Comparison of ENCODE assay signal across 2 cellular contexts in genomic region chr7:116317907-116318306, GRCh38.
TF ChIP-seq lines count a peak whose summit lies in the region.

No MANE protein-coding gene starts in this region.

TF ChIP-seq in HCT116, 20 proteins besides CTCF, POLR2A, EP300 and RAD21 (continued from another document):
- TF ChIP-seq MAX (IDR thresholded peaks at IDR 0.05) (no peak), ZFX (IDR thresholded peaks at IDR 0.05) (no peak), SP1 (IDR thresholded peaks at IDR 0.05; ENCODE audit: low read depth) (no peak), ZNF274 (IDR thresholded peaks at IDR 0.05; ENCODE audit: low read depth, low read length) (no peak), YY1 (IDR thresholded peaks at IDR 0.05; ENCODE audit: extremely low read depth, insufficient replicate concordance, low read depth, low read length) (no peak), TCF7L2 (IDR thresholded peaks at IDR 0.05; ENCODE audit: borderline replicate concordance, extremely low read depth, insufficient read depth, insufficient read length) (no peak), SRF (IDR thresholded peaks at IDR 0.05; ENCODE audit: low read depth) (no peak), FOSL1 (IDR thresholded peaks at IDR 0.05; ENCODE audit: low read depth) (no peak), REST (IDR thresholded peaks at IDR 0.05; ENCODE audit: low read depth) (no peak), ELF1 (IDR thresholded peaks at IDR 0.05; ENCODE audit: borderline replicate concordance, low read depth) (no peak), JUND (IDR thresholded peaks at IDR 0.05) (no peak), SIN3A (IDR thresholded peaks at IDR 0.05; ENCODE audit: low read depth) (no peak), EZH2phosphoT487 (IDR thresholded peaks at IDR 0.05; ENCODE audit: borderline replicate concordance) (no peak), EZH2 (IDR thresholded peaks at IDR 0.05) (no peak), CEBPB (IDR thresholded peaks at IDR 0.05; ENCODE audit: low read depth) (no peak)

TF ChIP-seq in SK-N-SH, 30 proteins besides CTCF, POLR2A, EP300 and RAD21 (continued from another document):
- no peak for TF ChIP-seq MEF2A (IDR thresholded peaks at IDR 0.05; ENCODE audit: borderline replicate concordance, low read depth)
- peak; percentile 42; the same call in 1 of the 2 replicates for TF ChIP-seq PBX3 (IDR thresholded peaks at IDR 0.05)
- peak; percentile 12; the same call in 1 of the 2 replicates for TF ChIP-seq JUND (IDR thresholded peaks at IDR 0.05)
